17 cellular contexts compared by ENCODE assay signal in the genomic region with DNA sequence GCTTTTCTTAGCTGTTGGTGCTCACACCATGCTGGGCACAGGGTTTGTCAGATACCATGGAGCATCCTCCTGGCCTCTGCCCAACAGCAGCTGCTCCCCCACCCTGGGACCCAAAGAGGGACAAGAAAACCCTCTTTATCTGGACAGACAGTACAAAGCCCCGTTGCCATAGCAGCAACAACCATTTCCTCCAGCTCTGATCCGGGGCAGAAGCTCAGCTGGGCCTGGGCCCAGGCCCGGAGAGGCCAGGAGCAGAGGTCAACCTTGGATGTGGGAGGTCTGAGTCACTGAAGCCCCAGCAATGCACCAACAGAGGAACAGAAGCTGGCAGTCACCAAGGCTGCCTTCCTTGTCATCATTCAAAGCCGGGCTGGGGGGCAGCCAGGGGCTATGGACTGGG.
A peak's percentile ranks its signal among the peaks of the same experiment; 100 is the strongest.
DNase-seq lines count a peak whose midpoint lies in the region; ATAC-seq, FAIRE-seq and TF ChIP-seq lines count a peak whose summit lies in the region.
"Had no signal": no experiment of that assay in that cellular context is flagged by ENCODE, and none has a peak within 500 bp of the region (broad histone marks: within the 10 kb centered on the region; RNA-seq: fewer than 3 reads in every experiment).

No MANE protein-coding gene starts in this region.

- no peaks in the 10 kb centered on the region for H3K79me2 ChIP-seq in H1 (ENCODE audit: control insufficient read depth in 1 of 2, insufficient read depth in 2 of 2, low read length in 2 of 2)
- H3K79me2 ChIP-seq in HepG2 (ENCODE audit: insufficient read depth, low read length) = no peaks in the 10 kb centered on the region

- H3K9me3 ChIP-seq in H1 (ENCODE audit: insufficient read depth in 2 of 2, low read depth in 1 of 2, low read length in 1 of 2) = peaks cover 11 to 21% of the 10 kb centered on the region in 2 experiments; a peak in 3 of 4 replicates
- peaks cover 13% of the 10 kb centered on the region for H3K9me3 ChIP-seq in HepG2 (ENCODE audit: low read length)
- peaks cover 0 to 5% (median 1%) of the 10 kb centered on the region in 4 donors for H3K9me3 ChIP-seq in sigmoid colon
- H3K9me3 ChIP-seq in esophagus muscularis mucosa = peaks cover 0 to 24% (median 18%) of the 10 kb centered on the region in 4 donors

- in situ Hi-C loops in HepG2 (cut with HindIII; ENCODE audit: extremely low pct_ligation_motif_present, low pct_unique_long_range_greater_than_20kb) = no loop called here

- H3K36me3 ChIP-seq in H1 (ENCODE audit: control insufficient read depth in 2 of 4, insufficient read depth in 4 of 4, low read length in 3 of 4) (no peaks in the 10 kb centered on the region), HepG2 (replicated peaks in 1 of 2; ENCODE audit: control insufficient read depth in 1 of 2, insufficient read depth in 2 of 2, low read length in 2 of 2) (no peaks in the 10 kb centered on the region), sigmoid colon (no peaks in the 10 kb centered on the region), esophagus muscularis mucosa (no peaks in the 10 kb centered on the region)
- H3K36me3 ChIP-seq: WERI-Rb-1 had no signal

- H3K9ac ChIP-seq in H1 (replicated peaks in 1 of 4; ENCODE audit: extremely low read depth in 1 of 4, low read depth in 3 of 4, low read length in 3 of 4) = no peak overlapping the region
- no peak overlapping the region for H3K9ac ChIP-seq in HepG2 (ENCODE audit: insufficient read depth, low read depth, low read length)

- no peak overlapping the region for H2BK120ac ChIP-seq in H1 (replicated peaks; ENCODE audit: low read depth, low read length)

- peak overlapping the region; percentile 68; the same call in 1 of the 2 replicates for H2BK12ac ChIP-seq in H1 (ENCODE audit: low read depth, low read length)

- H2BK20ac ChIP-seq in H1 (ENCODE audit: low read length) = peak overlapping the region; percentile 66; the same call in 1 of the 2 replicates

- peak overlapping the region; percentile 17 for H4K91ac ChIP-seq in H1 (replicated peaks; ENCODE audit: insufficient read length, low read length)

- TF ChIP-seq EP300 in H1 (IDR thresholded peaks at IDR 0.05; ENCODE audit: borderline replicate concordance in 1 of 2, low read depth in 2 of 2, low read length in 2 of 2) (no peak), HepG2 (IDR thresholded peaks at IDR 0.05; ENCODE audit: low read depth in 2 of 2, low read length in 2 of 2) (no peak), HepG2 (CRISPR knock-in tag; IDR thresholded peaks at IDR 0.05; ENCODE audit: borderline replicate concordance) (no peak), sigmoid colon (IDR thresholded peaks at IDR 0.05) (no peak), esophagus muscularis mucosa (IDR thresholded peaks at IDR 0.05) (no peak)

- H3K18ac ChIP-seq in H1 (ENCODE audit: extremely low read depth, low read length) = no peak overlapping the region

- CTCF ChIA-PET in H1 (lab: Charles Lee; ENCODE audit: partially characterized antibody) (interaction anchor here (1.0 to 1.9 kb wide), 2 partner anchors 10 to 232 kb away, joined by 3 to 5 read pairs; no protein-coding TSS in a partner anchor), HepG2 (lab: Yijun Ruan, JAX; ENCODE audit: low intra/inter-chr PET ratio, low total read pairs) (no interaction called here)

- no peak overlapping the region for H2AFZ ChIP-seq in H1 (ENCODE audit: low read length)
- no peak overlapping the region for H2AFZ ChIP-seq in HepG2 (ENCODE audit: low read length)

- H3K56ac ChIP-seq in H1 (replicated peaks; ENCODE audit: insufficient read length, low read depth, low read length) = no peak overlapping the region

- no peak overlapping the region for H3K14ac ChIP-seq in H1 (ENCODE audit: insufficient read length)

- no peak for TF ChIP-seq RAD21 in H1 (IDR thresholded peaks at IDR 0.05 in 1 of 2, conservative IDR thresholded peaks at IDR 0.05 in 1 of 2; ENCODE audit: low read depth in 2 of 2, low read length in 2 of 2)
- TF ChIP-seq RAD21 in HepG2 (CRISPR knock-in tag; IDR thresholded peaks at IDR 0.05) = no peak

- no peak overlapping the region for H4K5ac ChIP-seq in H1 (ENCODE audit: insufficient read length, low read depth, low read length)

- H3K27ac ChIP-seq in H1 (ENCODE audit: low read depth, low read length) (no peak overlapping the region), HepG2 (ENCODE audit: extremely low read length, insufficient read depth, low read length) (no peak overlapping the region), sigmoid colon (no peak overlapping the region), esophagus muscularis mucosa (replicated peaks in 1 of 4) (no peak overlapping the region)
- H3K27ac ChIP-seq: WERI-Rb-1 had no signal

- H3K27me3 ChIP-seq in H1 (replicated peaks in 1 of 4; ENCODE audit: control insufficient read depth in 3 of 4, extremely low read depth in 1 of 4, insufficient read depth in 3 of 4, low read length in 3 of 4) (no peaks in the 10 kb centered on the region), HepG2 (ENCODE audit: control insufficient read depth in 1 of 2, insufficient read depth in 2 of 2, low read length in 2 of 2) (no peaks in the 10 kb centered on the region; a peak in 2 of 5 replicates), sigmoid colon (peaks cover 0 to 16% (median 6%) of the 10 kb centered on the region in 3 donors), esophagus muscularis mucosa (peaks cover 0 to 45% (median 0%) of the 10 kb centered on the region in 4 donors)

- H4K20me1 ChIP-seq in H1 (replicated peaks in 1 of 2; ENCODE audit: control insufficient read depth in 1 of 2, insufficient read depth in 2 of 2, low read length in 2 of 2) (no peaks in the 10 kb centered on the region), HepG2 (ENCODE audit: insufficient read depth, low read length) (no peaks in the 10 kb centered on the region)

- intact Hi-C loops in HepG2 (cut with micrococcal nuclease; ENCODE audit: unreplicated experiment) = no loop called here
- intact Hi-C loops in sigmoid colon (cut with DNase I) = no loop called here
- intact Hi-C loops in esophagus muscularis mucosa (cut with DNase I) = no loop called here

- H3K4me1 ChIP-seq in H1 (replicated peaks in 1 of 4; ENCODE audit: control insufficient read depth in 3 of 4, insufficient read depth in 4 of 4, low read length in 3 of 4) (peaks cover 13 to 24% (median 16%) of the 10 kb centered on the region in 4 experiments), HepG2 (ENCODE audit: insufficient read depth, low read length) (no peaks in the 10 kb centered on the region), sigmoid colon (no peaks in the 10 kb centered on the region), esophagus muscularis mucosa (peaks cover 0 to 7% (median under 1%) of the 10 kb centered on the region in 4 donors)

- no peaks in the 10 kb centered on the region for H3K23me2 ChIP-seq in H1 (ENCODE audit: low read depth, low read length)

- TF ChIP-seq CTCF in H1 (IDR thresholded peaks at IDR 0.05; ENCODE audit: control extremely low read depth in 1 of 3, insufficient read depth in 1 of 3, low read depth in 1 of 3, low read length in 3 of 3) (no peak), HepG2 (CRISPR knock-in tag; IDR thresholded peaks at IDR 0.05) (no peak), sigmoid colon (IDR thresholded peaks at IDR 0.05) (no peak), esophagus muscularis mucosa (IDR thresholded peaks at IDR 0.05) (no peak)

- POLR2A ChIA-PET in H1 (lab: Charles Lee; ENCODE audit: partially characterized antibody) (interaction anchor here (0.9 to 1.2 kb wide), 3 partner anchors 20 to 159 kb away, joined by 3 to 4 read pairs (median 3); no protein-coding TSS in a partner anchor), HepG2 (lab: Yijun Ruan, JAX) (no interaction called here)

- TF ChIP-seq POLR2A in H1 (IDR thresholded peaks at IDR 0.05; ENCODE audit: control extremely low read depth in 1 of 2, low read depth in 2 of 2, low read length in 2 of 2) (no peak), HepG2 (IDR thresholded peaks at IDR 0.05; ENCODE audit: insufficient read depth in 1 of 2, low read depth in 2 of 2, low read length in 2 of 2) (no peak), sigmoid colon (IDR thresholded peaks at IDR 0.05) (no peak), esophagus muscularis mucosa (IDR thresholded peaks at IDR 0.05; ENCODE audit: low read depth) (no peak)

- H4K8ac ChIP-seq in H1 (ENCODE audit: extremely low read depth, insufficient read depth, low read length) = peak overlapping the region; percentile 41; the same call in 1 of the 2 replicates

- H2AK5ac ChIP-seq in H1 (ENCODE audit: low read depth, low read length) = peak overlapping the region; percentile 61; the same call in 1 of the 2 replicates

- ATAC-seq in HepG2 = peak; percentile 78
- ATAC-seq: activated T-cell treated with anti-CD3 and anti-CD28 coated beads, Interleukin-2, amount 50 U/mL, for 72 hours had no signal

- H3K79me1 ChIP-seq in H1 (ENCODE audit: low read depth, low read length) = no peaks in the 10 kb centered on the region

- no peak overlapping the region for H3K23ac ChIP-seq in H1 (ENCODE audit: insufficient read length)

- WGBS in H1 (ENCODE audit: extremely low coverage in 1 of 2, insufficient coverage in 1 of 2, insufficient read length in 1 of 2, insufficient replicate concordance in 2 of 2, low coverage in 1 of 2, low lambda C conversion rate in 2 of 2, missing lambda C conversion rate in 1 of 2), 2 experiments = 86% methylated on average over 4 of the region's 4 CpGs; no CpG with 5 or more reads in 1 of the 2 experiments
- no CpG with 5 or more reads among the region's 4 CpGs for WGBS in HepG2 (ENCODE audit: low lambda C conversion rate)
- 44 to 47% methylated on average over 4 of the region's 4 CpGs for WGBS in sigmoid colon, 2 donors
- 30% methylated on average over 2 of the region's 4 CpGs for WGBS in esophagus muscularis mucosa

- no peak overlapping the region for H3K4ac ChIP-seq in H1 (replicated peaks; ENCODE audit: insufficient read length, low read depth, low read length)

- DNase-seq in M059J (ENCODE audit: low read depth) (peak; percentile 34), H1 (ENCODE audit: low read depth in 1 of 2, low spot score in 2 of 2) (no peak), HepG2 (ENCODE audit: low spot score) (no peak), sigmoid colon (peak; percentile 46), DMS114 treated with DMSO at 0.1 percent for 48 hours (lab: John Stamatoyannopoulos, UW; ENCODE audit: unreplicated experiment) (no peak), esophagus muscularis mucosa (ENCODE audit: extremely low spot score) (no peak), AML-193 (lab: John Stamatoyannopoulos, UW) (no peak), AG08396 (ENCODE audit: low spot score) (no peak)
- DNase-seq: activated CD4-positive, alpha-beta memory T cell treated with anti-CD3 and anti-CD28 coated beads, Interleukin-2, amount 10 ng/mL, durations not matched to agents 7 days and 5 days; activated T-cell treated with anti-CD3 and anti-CD28 coated beads, Interleukin-2, amount 50 U/mL, for 72 hours; MM.1S; NCI-H187 treated with DMSO at 0.1 percent for 48 hours; stimulated activated CD4-positive, alpha-beta T cell treated with anti-CD3 and anti-CD28 coated beads, Interleukin-2, amount 100 ng/mL, for 24 hours; T-helper 1 cell; WERI-Rb-1 had no signal

- H2BK5ac ChIP-seq in H1 (ENCODE audit: low read depth, low read length) = peak overlapping the region; percentile 52; the same call in 1 of the 2 replicates

- H3K4me2 ChIP-seq in H1 (ENCODE audit: insufficient read depth in 1 of 2, low read depth in 2 of 2, low read length in 2 of 2) (no peak overlapping the region), HepG2 (ENCODE audit: low read depth, low read length) (no peak overlapping the region)

- no peak for FAIRE-seq in H1 (lab: Jason Lieb, UNC)
- FAIRE-seq in HepG2 (lab: Jason Lieb, UNC) = no peak
- FAIRE-seq: D721Med, keratinocyte had no signal

- BruUV-seq in HepG2 (replicated peaks; lab: Mats Ljungman, UMichigan) = no TSS peak

- no peak overlapping the region for H3K4me3 ChIP-seq in H1 (ENCODE audit: extremely low read depth in 1 of 4, insufficient read depth in 2 of 4, low read depth in 3 of 4, low read length in 4 of 4)
- H3K4me3 ChIP-seq in HepG2 (replicated peaks in 1 of 3; ENCODE audit: insufficient read depth in 1 of 3, low read depth in 2 of 3, low read length in 3 of 3) = no peak overlapping the region
- H3K4me3 ChIP-seq in sigmoid colon = no peak overlapping the region
- H3K4me3 ChIP-seq in esophagus muscularis mucosa = no peak overlapping the region

- H2BK15ac ChIP-seq in H1 (ENCODE audit: low read length) = peak overlapping the region; percentile 14; the same call in 1 of the 2 replicates

Comparison
In these comparisons a context has a peak if more than half of its experiments do, and no peak if none do; other contexts are left out.
1. DNase-seq: peak in M059J (single experiment) and sigmoid colon (single experiment); none in H1 (0 of 2), HepG2 (single experiment), DMS114 treated with DMSO at 0.1 percent for 48 hours (single experiment), esophagus muscularis mucosa (single experiment), AML-193 (0 of 2) and AG08396 (single experiment).